11 cellular contexts compared by ENCODE assay signal in the genomic region with DNA sequence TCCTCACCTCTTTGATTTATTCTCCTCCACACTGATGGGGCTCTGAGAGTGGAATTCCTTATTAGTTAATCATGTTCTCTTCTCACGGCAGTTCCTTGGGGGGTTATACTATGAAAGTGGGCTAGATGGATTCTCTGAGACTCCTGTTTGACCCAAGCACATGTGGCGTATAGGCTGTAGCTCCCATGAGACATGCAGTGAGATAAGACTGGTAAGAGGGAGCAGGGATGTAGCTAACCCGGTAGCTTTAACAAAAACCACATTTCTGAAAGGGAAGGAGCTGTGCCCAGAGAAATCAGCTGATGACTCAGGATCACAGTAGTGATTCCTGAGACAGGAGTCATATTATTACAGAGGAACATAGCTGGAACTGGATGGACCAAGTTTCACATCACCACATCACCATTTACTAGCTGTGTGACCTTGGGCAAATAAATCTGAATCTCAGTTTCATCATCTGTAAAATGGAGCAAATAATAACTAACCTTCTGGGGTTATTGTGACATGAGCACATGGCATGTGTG.
A peak's percentile ranks its signal among the peaks of the same experiment; 100 is the strongest.
DNase-seq lines count a peak whose midpoint lies in the region; ATAC-seq and TF ChIP-seq lines count a peak whose summit lies in the region.
"Had no signal": no experiment of that assay in that cellular context is flagged by ENCODE, and none has a peak within 500 bp of the region (broad histone marks: within the 10 kb centered on the region; RNA-seq: fewer than 3 reads in every experiment).

No MANE protein-coding gene starts in this region.

- intact Hi-C loops in Caco-2 (cut with micrococcal nuclease; ENCODE audit: unreplicated experiment): no loop called here

- H3K27me3 ChIP-seq in Caco-2 (replicated peaks; ENCODE audit: control insufficient read depth, insufficient read depth, low read length) (no peaks in the 10 kb centered on the region), rectal smooth muscle tissue (ENCODE audit: control insufficient read depth, insufficient read depth, low read length) (no peaks in the 10 kb centered on the region)

- peaks cover 41% of the 10 kb centered on the region for H3K4me1 Mint-ChIP-seq in Caco-2 (ENCODE audit: low read depth, unreplicated experiment)
- peaks cover 3 to 13% (median 8%) of the 10 kb centered on the region in 4 donors for H3K4me1 Mint-ChIP-seq in naive thymus-derived CD8-positive, alpha-beta T cell

- H3K36me3 Mint-ChIP-seq in Caco-2 (ENCODE audit: insufficient read depth, unreplicated experiment): peaks cover 9% of the 10 kb centered on the region
- no peaks in the 10 kb centered on the region for H3K36me3 Mint-ChIP-seq in naive thymus-derived CD8-positive, alpha-beta T cell

- no peaks in the 10 kb centered on the region for H3K9me3 Mint-ChIP-seq in Caco-2 (ENCODE audit: unreplicated experiment)
- H3K9me3 Mint-ChIP-seq in naive thymus-derived CD8-positive, alpha-beta T cell: no peaks in the 10 kb centered on the region

- H3K27ac ChIP-seq in RWPE1 (no peak overlapping the region), rectal smooth muscle tissue (ENCODE audit: low read depth, low read length) (peak overlapping the region; percentile 41)
- H3K27ac ChIP-seq: SK-N-MC had no signal

- no peaks in the 10 kb centered on the region for H3K9me3 ChIP-seq in Caco-2

- H3K27me3 Mint-ChIP-seq in Caco-2 (ENCODE audit: insufficient read depth, unreplicated experiment): no peaks in the 10 kb centered on the region
- peaks cover 0 to 6% (median 0%) of the 10 kb centered on the region in 5 donors for H3K27me3 Mint-ChIP-seq in naive thymus-derived CD8-positive, alpha-beta T cell

- CTCF ChIA-PET in Caco-2 (lab: Charles Lee) (no interaction called here), RWPE1 (lab: Yijun Ruan, JAX) (interaction anchor here (1.1 kb wide), 1 partner anchor 80 kb away, joined by 3 read pairs; no protein-coding TSS in a partner anchor)

- DNase-seq in Caco-2: no peak
- peak; percentile 96 for DNase-seq in RWPE1 (ENCODE audit: low spot score)
- peak; percentile 93 for DNase-seq in fibroblast of gingiva (ENCODE audit: low read depth)
- no peak for DNase-seq in stimulated activated CD4-positive, alpha-beta T cell treated with anti-CD3 and anti-CD28 coated beads, Interleukin-4, amount 100 ng/mL, for 4 hours
- DNase-seq in DMS53 treated with DMSO at 0.1 percent for 48 hours (lab: John Stamatoyannopoulos, UW; ENCODE audit: unreplicated experiment): no peak
- no peak for DNase-seq in naive thymus-derived CD8-positive, alpha-beta T cell
- DNase-seq: activated CD8-positive, alpha-beta memory T cell treated with anti-CD3 and anti-CD28 coated beads, Interleukin-2, amount 50 U/mL, for 48 hours; NCI-H1417 treated with DMSO at 0.1 percent for 48 hours had no signal

- no TSS peak for BruUV-seq in Caco-2 (replicated peaks; lab: Mats Ljungman, UMichigan)

- POLR2A ChIA-PET in Caco-2 (lab: Charles Lee) (no interaction called here), RWPE1 (lab: Yijun Ruan, JAX; ENCODE audit: low non-redundant PET) (no interaction called here)
- POLR2A ChIA-PET in naive thymus-derived CD8-positive, alpha-beta T cell (lab: Charles Lee): no interaction called here

- H3K9ac ChIP-seq in rectal smooth muscle tissue (ENCODE audit: low read length): no peak overlapping the region

- H3K4me3 ChIP-seq in Caco-2 (ENCODE audit: low read depth, low read length): no peak overlapping the region
- no peak overlapping the region for H3K4me3 ChIP-seq in rectal smooth muscle tissue (ENCODE audit: low read length)
- H3K4me3 ChIP-seq: SK-N-MC had no signal

- peak overlapping the region; percentile 4 for H3K27ac Mint-ChIP-seq in Caco-2 (ENCODE audit: unreplicated experiment)
- no peak overlapping the region for H3K27ac Mint-ChIP-seq in naive thymus-derived CD8-positive, alpha-beta T cell

- TF ChIP-seq CTCF in Caco-2 (IDR thresholded peaks at IDR 0.05; ENCODE audit: insufficient read depth in 1 of 2, low read depth in 1 of 2, low read length in 1 of 2, severe bottlenecking in 1 of 2, unreplicated experiment in 1 of 2) (no peak), RWPE1 (conservative IDR thresholded peaks at IDR 0.05; ENCODE audit: low read depth) (no peak)

- H3K4me3 Mint-ChIP-seq in Caco-2 (ENCODE audit: unreplicated experiment): no peak overlapping the region
- H3K4me3 Mint-ChIP-seq in naive thymus-derived CD8-positive, alpha-beta T cell: no peak overlapping the region

- ATAC-seq in HG03442 (IDR thresholded peaks at IDR 0.05; ENCODE audit: unreplicated experiment): no peak
- ATAC-seq in naive thymus-derived CD8-positive, alpha-beta T cell: no peak

- H3K36me3 ChIP-seq in Caco-2 (ENCODE audit: control insufficient read depth, insufficient read depth, low read length) (no peaks in the 10 kb centered on the region), rectal smooth muscle tissue (ENCODE audit: control insufficient read depth, insufficient read depth, low read length) (no peaks in the 10 kb centered on the region)

- H3K4me1 ChIP-seq in Caco-2 (peaks cover 13% of the 10 kb centered on the region; the same call in 1 of the 2 replicates), rectal smooth muscle tissue (ENCODE audit: control insufficient read depth, insufficient read depth, low read length) (peaks cover 17% of the 10 kb centered on the region)

Comparison
In these comparisons a context has a peak if more than half of its experiments do, and no peak if none do; other contexts are left out.
1. DNase-seq: peak in RWPE1 (single experiment) and fibroblast of gingiva (single experiment); none in Caco-2 (0 of 2), stimulated activated CD4-positive, alpha-beta T cell treated with anti-CD3 and anti-CD28 coated beads, Interleukin-4, amount 100 ng/mL, for 4 hours (0 of 2), DMS53 treated with DMSO at 0.1 percent for 48 hours (single experiment) and naive thymus-derived CD8-positive, alpha-beta T cell (0 of 10).